Comparison of ENCODE assay signal across 18 cellular contexts in genomic region chr11:115895594-115895993, GRCh38.
A peak's percentile ranks its signal among the peaks of the same experiment; 100 is the strongest.
DNase-seq lines count a peak whose midpoint lies in the region; ATAC-seq, FAIRE-seq and TF ChIP-seq lines count a peak whose summit lies in the region.
"Had no signal": no experiment of that assay in that cellular context is flagged by ENCODE, and none has a peak within 500 bp of the region (broad histone marks: within the 10 kb centered on the region; RNA-seq: fewer than 3 reads in every experiment).

No MANE protein-coding gene starts in this region.

- TF ChIP-seq POLR2A in GM12891 (IDR thresholded peaks at IDR 0.05; ENCODE audit: low read depth, low read length): no peak

- no peak overlapping the region for H3K4me2 ChIP-seq in smooth muscle cell
- H3K4me2 ChIP-seq: A549, GM23338 had no signal

- no peak overlapping the region for H3K27ac Mint-ChIP-seq in activated CD8-positive, alpha-beta T cell treated with anti-CD3 and anti-CD28 coated beads for 36 hours
- no peak overlapping the region for H3K27ac Mint-ChIP-seq in type B pancreatic cell
- H3K27ac Mint-ChIP-seq: CD4-positive, alpha-beta memory T cell; GM23338 had no signal

- 74% methylated on average over 1 of the region's 1 CpG for WGBS in smooth muscle cell (ENCODE audit: low lambda C conversion rate)

- no peaks in the 10 kb centered on the region for H3F3A ChIP-seq in smooth muscle cell (ENCODE audit: low read depth)

- H3K27ac ChIP-seq in smooth muscle cell (ENCODE audit: low read depth): peak overlapping the region; percentile 26
- H3K27ac ChIP-seq: A549, C4-2B had no signal

- H3K27me3 Mint-ChIP-seq in activated CD8-positive, alpha-beta T cell treated with anti-CD3 and anti-CD28 coated beads for 36 hours: no peaks in the 10 kb centered on the region
- peaks cover 34% of the 10 kb centered on the region for H3K27me3 Mint-ChIP-seq in type B pancreatic cell

- H3K9me3 ChIP-seq in smooth muscle cell (replicated peaks; ENCODE audit: low read depth): no peaks in the 10 kb centered on the region
- H3K9me3 ChIP-seq: A549, BE2C had no signal

- H3K4me3 ChIP-seq in bronchial epithelial cell (ENCODE audit: low read depth, low read length): no peak overlapping the region
- no peak overlapping the region for H3K4me3 ChIP-seq in smooth muscle cell
- H3K4me3 ChIP-seq: A549, GM23338 had no signal

- no peak for ATAC-seq in activated CD8-positive, alpha-beta T cell treated with anti-CD3 and anti-CD28 coated beads for 36 hours
- ATAC-seq: A549, GM23338, HepG2 had no signal

- H3K4me1 Mint-ChIP-seq in activated CD8-positive, alpha-beta T cell treated with anti-CD3 and anti-CD28 coated beads for 36 hours (ENCODE audit: low read depth): no peaks in the 10 kb centered on the region
- H3K4me1 Mint-ChIP-seq in type B pancreatic cell (ENCODE audit: unreplicated experiment): peaks cover 22% of the 10 kb centered on the region
- H3K4me1 Mint-ChIP-seq: CD4-positive, alpha-beta memory T cell; GM23338 had no signal

- H3K9ac ChIP-seq in smooth muscle cell (ENCODE audit: low read depth): no peak overlapping the region

- CTCF ChIA-PET in activated CD8-positive, alpha-beta T cell treated with anti-CD3 and anti-CD28 coated beads for 36 hours (lab: Charles Lee): no interaction called here

- POLR2A ChIA-PET in activated CD8-positive, alpha-beta T cell treated with anti-CD3 and anti-CD28 coated beads for 36 hours (lab: Charles Lee): no interaction called here

- no peaks in the 10 kb centered on the region for H3K27me3 ChIP-seq in bronchial epithelial cell (ENCODE audit: control insufficient read depth, insufficient read depth, low read length)
- H3K27me3 ChIP-seq in smooth muscle cell (ENCODE audit: low read depth): no peaks in the 10 kb centered on the region
- H3K27me3 ChIP-seq: BE2C had no signal

- no peak overlapping the region for H3K4me3 Mint-ChIP-seq in activated CD8-positive, alpha-beta T cell treated with anti-CD3 and anti-CD28 coated beads for 36 hours
- no peak overlapping the region for H3K4me3 Mint-ChIP-seq in type B pancreatic cell
- H3K4me3 Mint-ChIP-seq: CD4-positive, alpha-beta memory T cell; GM23338 had no signal

- H3K79me2 ChIP-seq in smooth muscle cell (ENCODE audit: low read depth): no peaks in the 10 kb centered on the region

- no peak overlapping the region for H2AFZ ChIP-seq in smooth muscle cell (ENCODE audit: low read depth)
- H2AFZ ChIP-seq: GM23338 had no signal

- H3K36me3 ChIP-seq in bronchial epithelial cell (ENCODE audit: control insufficient read depth, insufficient read depth, low read length): no peaks in the 10 kb centered on the region
- no peaks in the 10 kb centered on the region for H3K36me3 ChIP-seq in smooth muscle cell (ENCODE audit: low read depth)
- H3K36me3 ChIP-seq: BE2C had no signal

- DNase-seq in GM12891 (ENCODE audit: insufficient read length, low spot score): no peak
- peak; percentile 24 for DNase-seq in NCI-H69 (lab: John Stamatoyannopoulos, UW)
- DNase-seq in bronchial epithelial cell (ENCODE audit: low read depth): peak; percentile 16
- DNase-seq in smooth muscle cell (lab: John Stamatoyannopoulos, UW; ENCODE audit: unreplicated experiment): no peak
- DNase-seq in activated CD8-positive, alpha-beta T cell treated with anti-CD3 and anti-CD28 coated beads for 36 hours: no peak
- no peak for DNase-seq in type B pancreatic cell (ENCODE audit: extremely low spot score, unreplicated experiment)
- no peak for DNase-seq in NCI-H345 (lab: John Stamatoyannopoulos, UW)
- DNase-seq: BE2C; CD4-positive, alpha-beta memory T cell; DMS153; GF-D8; H7 had no signal

- H3K4me1 ChIP-seq in smooth muscle cell (ENCODE audit: low read depth): no peaks in the 10 kb centered on the region
- H3K4me1 ChIP-seq: A549 had no signal

- no peaks in the 10 kb centered on the region for H3K9me3 Mint-ChIP-seq in activated CD8-positive, alpha-beta T cell treated with anti-CD3 and anti-CD28 coated beads for 36 hours
- H3K9me3 Mint-ChIP-seq in type B pancreatic cell: no peaks in the 10 kb centered on the region
- H3K9me3 Mint-ChIP-seq: GM23338 had no signal

- H4K20me1 ChIP-seq in smooth muscle cell (ENCODE audit: low read depth): no peaks in the 10 kb centered on the region

- FAIRE-seq in GM12891 (lab: Jason Lieb, UNC) (peak; percentile 47), bronchial epithelial cell (lab: Jason Lieb, UNC) (no peak)
- FAIRE-seq: A549, D721Med, HepG2, HTR-8/SVneo had no signal

- intact Hi-C loops in activated CD8-positive, alpha-beta T cell treated with anti-CD3 and anti-CD28 coated beads for 36 hours (cut with micrococcal nuclease): no loop called here

- no peaks in the 10 kb centered on the region for H3K36me3 Mint-ChIP-seq in activated CD8-positive, alpha-beta T cell treated with anti-CD3 and anti-CD28 coated beads for 36 hours (ENCODE audit: low read depth)
- no peaks in the 10 kb centered on the region for H3K36me3 Mint-ChIP-seq in type B pancreatic cell
- H3K36me3 Mint-ChIP-seq: CD4-positive, alpha-beta memory T cell had no signal

- TF ChIP-seq CTCF in bronchial epithelial cell (IDR thresholded peaks at IDR 0.05; ENCODE audit: insufficient read depth, low read length, severe bottlenecking) (no peak), smooth muscle cell (IDR thresholded peaks at IDR 0.05; ENCODE audit: borderline replicate concordance, insufficient read depth, poor library complexity, severe bottlenecking) (no peak), type B pancreatic cell (conservative IDR thresholded peaks at IDR 0.05) (no peak)
- TF ChIP-seq CTCF in activated CD8-positive, alpha-beta T cell treated with anti-CD3 and anti-CD28 coated beads for 36 hours (IDR thresholded peaks at IDR 0.05): no peak

TF ChIP-seq in GM12891, 5 proteins besides CTCF, POLR2A, EP300 and RAD21:
- TF ChIP-seq POLR2AphosphoS5 (IDR thresholded peaks at IDR 0.05; ENCODE audit: low read depth, low read length): no peak
- no peak for TF ChIP-seq POU2F2 (IDR thresholded peaks at IDR 0.05; ENCODE audit: low read depth, low read length)
- TF ChIP-seq PAX5 (IDR thresholded peaks at IDR 0.05; ENCODE audit: insufficient read depth, low read length, severe bottlenecking): no peak
- TF ChIP-seq TAF1 (IDR thresholded peaks at IDR 0.05; ENCODE audit: low read depth, low read length): no peak
- TF ChIP-seq SPI1 (IDR thresholded peaks at IDR 0.05; ENCODE audit: low read depth, low read length): no peak

Comparison
In these comparisons a context has a peak if more than half of its experiments do, and no peak if none do; other contexts are left out.
1. DNase-seq: peak in NCI-H69 (single experiment) and bronchial epithelial cell (single experiment); none in GM12891 (single experiment), smooth muscle cell (single experiment), activated CD8-positive, alpha-beta T cell treated with anti-CD3 and anti-CD28 coated beads for 36 hours (single experiment), type B pancreatic cell (single experiment) and NCI-H345 (single experiment).